ENCODE assay signal across 36 cellular contexts in the genomic region with DNA sequence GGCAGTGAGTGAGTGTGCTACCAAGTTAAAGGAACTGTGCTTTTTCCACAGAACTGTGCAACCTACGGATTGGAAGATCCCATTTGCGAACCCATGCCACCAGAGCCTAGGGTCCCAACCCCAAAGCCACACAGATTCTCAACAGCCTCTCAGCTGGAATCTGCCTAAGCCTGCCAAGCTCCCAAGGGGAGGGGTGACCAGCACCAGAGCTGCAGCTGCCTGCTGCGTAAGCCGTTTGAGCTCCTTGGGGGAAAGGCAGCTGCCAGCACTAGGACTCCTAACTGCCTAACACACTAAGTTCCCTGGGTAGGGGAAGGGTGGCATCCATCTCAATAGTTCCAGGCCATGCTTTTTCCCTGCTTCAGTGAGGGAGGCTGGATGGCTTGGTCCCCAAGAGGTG.
"Had no signal": no experiment of that assay in that cellular context is flagged by ENCODE, and none has a peak within 500 bp of the region (broad histone marks: within the 10 kb centered on the region; RNA-seq: fewer than 3 reads in every experiment).

No MANE protein-coding gene starts in this region.

- H3K9me3 Mint-ChIP-seq: activated CD4-positive, alpha-beta memory T cell treated with anti-CD3 and anti-CD28 coated beads for 36 hours; activated CD8-positive, alpha-beta T cell treated with anti-CD3 and anti-CD28 coated beads for 36 hours; activated naive CD4-positive, alpha-beta T cell treated with anti-CD3 and anti-CD28 coated beads for 36 hours; activated naive CD8-positive, alpha-beta T cell treated with anti-CD3 and anti-CD28 coated beads, Interleukin-2, amount 10 ng/mL, durations not matched to agents 7 days and 5 days; T-helper 2 cell treated with Interferon-gamma antibody and Interleukin-4, amounts not matched to agents 5 μg/mL and 100 μg/mL, for 36 hours had no signal

- ATAC-seq: activated CD8-positive, alpha-beta T cell treated with anti-CD3 and anti-CD28 coated beads for 36 hours; activated naive CD4-positive, alpha-beta T cell treated with anti-CD3 and anti-CD28 coated beads, Interleukin-2, amount 50 U/mL, for 72 hours; activated naive CD8-positive, alpha-beta T cell treated with anti-CD3 and anti-CD28 coated beads, Interleukin-2, amount 50 U/mL, for 24 hours; activated T-cell treated with anti-CD3 and anti-CD28 coated beads, Interleukin-2, amount 50 U/mL, for 4 hours; activated T-cell treated with anti-CD3 and anti-CD28 coated beads, Interleukin-2, amount 50 U/mL, for 72 hours; activated T-helper 17 cell treated with anti-CD3 and anti-CD28 coated beads, Interleukin-2, amount 50 U/mL, for 72 hours had no signal

- H3K27me3 ChIP-seq: ascending aorta, cardiac muscle cell, colonic mucosa had no signal

- H3K27me3 Mint-ChIP-seq: activated B cell treated with CpG ODN at 0.5 μM for 24 hours; activated CD4-positive, alpha-beta memory T cell treated with anti-CD3 and anti-CD28 coated beads for 36 hours; activated CD4-positive, alpha-beta T cell treated with anti-CD3 and anti-CD28 coated beads, Interleukin-2, amount 10 ng/mL, durations not matched to agents 24 days and 14 days; activated CD8-positive, alpha-beta T cell treated with anti-CD3 and anti-CD28 coated beads for 36 hours; activated naive CD8-positive, alpha-beta T cell treated with anti-CD3 and anti-CD28 coated beads, Interleukin-2, amount 10 ng/mL, durations not matched to agents 7 days and 5 days; activated naive CD8-positive, alpha-beta T cell treated with anti-CD3 and anti-CD28 coated beads, Interleukin-2, amount 50 U/mL, for 24 hours; activated T-helper 17 cell treated with anti-CD3 and anti-CD28 coated beads, Interleukin-2, amount 50 U/mL, for 72 hours; brain; central memory CD8-positive, alpha-beta T cell had no signal

- H3K36me3 Mint-ChIP-seq: activated CD4-positive, alpha-beta memory T cell treated with anti-CD3 and anti-CD28 coated beads for 36 hours; activated naive CD4-positive, alpha-beta T cell treated with anti-CD3 and anti-CD28 coated beads, Interleukin-2, amount 50 U/mL, for 72 hours; activated naive CD8-positive, alpha-beta T cell treated with anti-CD3 and anti-CD28 coated beads, Interleukin-2, amount 10 ng/mL, durations not matched to agents 7 days and 5 days; brain had no signal

- FAIRE-seq: TTC549 had no signal

- H3K27ac ChIP-seq: ascending aorta, cardiac muscle cell, colonic mucosa, VCaP had no signal

- H3K36me3 ChIP-seq: ascending aorta, cardiac muscle cell, colonic mucosa had no signal

- H3K27ac Mint-ChIP-seq: activated B cell treated with CpG ODN at 0.5 μM for 24 hours; activated CD4-positive, alpha-beta memory T cell treated with anti-CD3 and anti-CD28 coated beads for 36 hours; activated CD4-positive, alpha-beta T cell treated with anti-CD3 and anti-CD28 coated beads, Interleukin-2, amount 10 ng/mL, durations not matched to agents 24 days and 14 days; activated CD8-positive, alpha-beta T cell treated with anti-CD3 and anti-CD28 coated beads for 36 hours; activated naive CD4-positive, alpha-beta T cell treated with anti-CD3 and anti-CD28 coated beads for 36 hours; activated naive CD4-positive, alpha-beta T cell treated with anti-CD3 and anti-CD28 coated beads, Interleukin-2, amount 50 U/mL, for 72 hours; activated naive CD8-positive, alpha-beta T cell treated with anti-CD3 and anti-CD28 coated beads, Interleukin-2, amount 10 ng/mL, durations not matched to agents 7 days and 5 days; activated naive CD8-positive, alpha-beta T cell treated with anti-CD3 and anti-CD28 coated beads, Interleukin-2, amount 50 U/mL, for 24 hours; activated T-cell treated with anti-CD3 and anti-CD28 coated beads, Interleukin-2, amount 50 U/mL, for 72 hours; activated T-helper 1 cell treated with anti-CD3 and anti-CD28 coated beads, Interleukin-12 subunit alpha, Interleukin-12 subunit beta, Interleukin-2, Interleukin-4 antibody, amounts not matched to agents 30 ng/mL and 10 ng/mL and 1 ng/mL, durations not matched to agents 14 hours and 24 hours and 36 hours; activated T-helper 17 cell treated with anti-CD3 and anti-CD28 coated beads, Interleukin-2, amount 50 U/mL, for 72 hours; brain; T-helper 2 cell treated with Interferon-gamma antibody and Interleukin-4, amounts not matched to agents 5 μg/mL and 100 μg/mL, for 36 hours had no signal

- H3K4me3 Mint-ChIP-seq: activated B cell treated with CpG ODN at 0.5 μM for 24 hours; activated CD4-positive, alpha-beta memory T cell treated with anti-CD3 and anti-CD28 coated beads for 36 hours; activated CD4-positive, alpha-beta T cell treated with anti-CD3 and anti-CD28 coated beads, Interleukin-2, amount 10 ng/mL, durations not matched to agents 24 days and 14 days; activated CD8-positive, alpha-beta T cell treated with anti-CD3 and anti-CD28 coated beads for 36 hours; activated naive CD4-positive, alpha-beta T cell treated with anti-CD3 and anti-CD28 coated beads for 36 hours; activated naive CD8-positive, alpha-beta T cell treated with anti-CD3 and anti-CD28 coated beads, Interleukin-2, amount 10 ng/mL, durations not matched to agents 7 days and 5 days; activated naive CD8-positive, alpha-beta T cell treated with anti-CD3 and anti-CD28 coated beads, Interleukin-2, amount 50 U/mL, for 24 hours; activated T-cell treated with anti-CD3 and anti-CD28 coated beads, Interleukin-2, amount 50 U/mL, for 4 hours; activated T-cell treated with anti-CD3 and anti-CD28 coated beads, Interleukin-2, amount 50 U/mL, for 72 hours; activated T-helper 1 cell treated with anti-CD3 and anti-CD28 coated beads, Interleukin-12 subunit alpha, Interleukin-12 subunit beta, Interleukin-2, Interleukin-4 antibody, amounts not matched to agents 30 ng/mL and 10 ng/mL and 1 ng/mL, durations not matched to agents 14 hours and 24 hours and 36 hours; activated T-helper 17 cell treated with anti-CD3 and anti-CD28 coated beads, Interleukin-2, amount 50 U/mL, for 72 hours; brain; central memory CD8-positive, alpha-beta T cell; T-helper 2 cell treated with Interferon-gamma antibody and Interleukin-4, amounts not matched to agents 5 μg/mL and 100 μg/mL, for 36 hours had no signal

- H3K4me1 Mint-ChIP-seq: activated B cell treated with CpG ODN at 0.5 μM for 24 hours; activated CD4-positive, alpha-beta T cell treated with anti-CD3 and anti-CD28 coated beads, Interleukin-2, amount 10 ng/mL, durations not matched to agents 24 days and 14 days; activated naive CD8-positive, alpha-beta T cell treated with anti-CD3 and anti-CD28 coated beads, Interleukin-2, amount 10 ng/mL, durations not matched to agents 7 days and 5 days; activated naive CD8-positive, alpha-beta T cell treated with anti-CD3 and anti-CD28 coated beads, Interleukin-2, amount 50 U/mL, for 24 hours; activated T-helper 17 cell treated with anti-CD3 and anti-CD28 coated beads, Interleukin-2, amount 50 U/mL, for 72 hours; brain; central memory CD8-positive, alpha-beta T cell had no signal

- DNase-seq: activated B cell treated with CpG ODN at 0.5 μM for 24 hours; activated CD4-positive, alpha-beta memory T cell treated with anti-CD3 and anti-CD28 coated beads for 36 hours; activated CD4-positive, alpha-beta T cell treated with anti-CD3 and anti-CD28 coated beads for 4 hours; activated CD4-positive, alpha-beta T cell treated with anti-CD3 and anti-CD28 coated beads, Interleukin-2, amount 10 ng/mL, durations not matched to agents 24 days and 14 days; activated CD4-positive, alpha-beta T cell treated with anti-CD3 and anti-CD28 coated beads, Interleukin-2, amount 50 U/mL, for 1 hour; activated CD4-positive, alpha-beta T cell treated with anti-CD3 and anti-CD28 coated beads, Interleukin-2, amount 50 U/mL, for 4 hours; activated CD4-positive, CD25-positive, alpha-beta regulatory T cell treated with anti-CD3 and anti-CD28 coated beads, Interleukin-2, amount 50 U/mL, for 72 hours; activated CD8-positive, alpha-beta memory T cell treated with anti-CD3 and anti-CD28 coated beads, Interleukin-2, amount 50 U/mL, for 4 hours; activated CD8-positive, alpha-beta T cell treated with anti-CD3 and anti-CD28 coated beads for 36 hours; activated effector memory CD4-positive, alpha-beta T cell treated with anti-CD3 and anti-CD28 coated beads, Interleukin-2, amount 50 U/mL, for 16 hours; activated gamma-delta T cell treated with Interleukin-2 at 50 U/mL for 16 hours; activated naive CD4-positive, alpha-beta T cell; activated naive CD4-positive, alpha-beta T cell treated with anti-CD3 and anti-CD28 coated beads for 36 hours; activated naive CD4-positive, alpha-beta T cell treated with anti-CD3 and anti-CD28 coated beads, Interleukin-2, amount 50 U/mL, for 16 hours; activated naive CD8-positive, alpha-beta T cell treated with anti-CD3 and anti-CD28 coated beads, Interleukin-2, amount 10 ng/mL, durations not matched to agents 7 days and 5 days; activated naive CD8-positive, alpha-beta T cell treated with anti-CD3 and anti-CD28 coated beads, Interleukin-2, amount 50 U/mL, for 24 hours; activated T-cell treated with anti-CD3 and anti-CD28 coated beads for 4 hours; activated T-cell treated with anti-CD3 and anti-CD28 coated beads, Interleukin-2, amount 50 U/mL, for 1 hour; activated T-cell treated with anti-CD3 and anti-CD28 coated beads, Interleukin-2, amount 50 U/mL, for 4 hours; activated T-cell treated with anti-CD3 and anti-CD28 coated beads, Interleukin-2, amount 50 U/mL, for 72 hours; amygdala; caudate nucleus; cerebellar nuclear complex; colonic mucosa; T-helper 2 cell; T-helper 9 cell had no signal

- H3K9me3 ChIP-seq: ascending aorta, colonic mucosa had no signal

- H3K4me1 ChIP-seq: ascending aorta, colonic mucosa had no signal

- H3K4me3 ChIP-seq: ascending aorta, cardiac muscle cell, colonic mucosa had no signal
